19 cellular contexts compared by ENCODE assay signal in the genomic region with DNA sequence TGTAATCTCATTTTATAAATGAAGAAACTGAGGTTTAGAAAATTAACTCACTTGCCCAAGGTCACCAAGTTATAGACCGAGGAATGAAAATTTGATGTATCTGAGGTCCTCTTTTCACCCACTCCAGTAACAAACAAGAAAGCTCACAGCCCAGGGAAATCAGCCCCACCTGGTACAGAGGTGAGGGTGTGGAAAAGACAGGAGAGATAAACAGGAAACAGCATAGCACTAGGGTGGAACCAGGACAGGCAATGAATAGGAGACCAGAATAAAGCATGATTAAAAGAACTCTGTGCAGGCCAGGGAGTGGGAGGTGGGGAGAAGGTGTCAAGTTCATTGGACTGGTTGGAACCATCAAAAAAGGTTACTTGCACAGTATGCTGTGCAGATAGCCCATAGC.
"Had no signal": no experiment of that assay in that cellular context is flagged by ENCODE, and none has a peak within 500 bp of the region (broad histone marks: within the 10 kb centered on the region; RNA-seq: fewer than 3 reads in every experiment).

No MANE protein-coding gene starts in this region.

- FAIRE-seq: endothelial cell of umbilical vein, kidney had no signal

- H3K4me3 ChIP-seq: coronary artery, right atrium auricular region, sigmoid colon, skin epidermis, tibial artery had no signal

- H3K9me3 ChIP-seq: right atrium auricular region, sigmoid colon, tibial artery had no signal

- DNase-seq: cerebellar nuclear complex; effector CD4-positive, alpha-beta T cell; endodermal cell; erythroblast; foreskin keratinocyte; immature natural killer cell; kidney; left cardiac atrium; mesendoderm; natural killer cell; posterior cingulate gyrus; sigmoid colon; stimulated activated CD4-positive, alpha-beta T cell treated with anti-CD3 and anti-CD28 coated beads, Interleukin-12 subunit alpha, Interleukin-12 subunit beta, amount 100 ng/mL, for 4 hours; stimulated activated naive CD4-positive, alpha-beta T cell treated with Interleukin-2 at 50 U/mL for 16 hours; tibial artery had no signal

- H3K27ac ChIP-seq: coronary artery, foreskin keratinocyte, right atrium auricular region, sigmoid colon, skin epidermis, tibial artery had no signal

- H3K4me1 ChIP-seq: foreskin keratinocyte, right atrium auricular region, sigmoid colon, tibial artery had no signal

- ATAC-seq: foreskin keratinocyte, left cardiac atrium, natural killer cell had no signal

- H3K36me3 ChIP-seq: right atrium auricular region, sigmoid colon, tibial artery had no signal

- H3K27me3 ChIP-seq: right atrium auricular region, sigmoid colon, tibial artery had no signal
